ENCODE assay signal across 8 cellular contexts in the genomic region with DNA sequence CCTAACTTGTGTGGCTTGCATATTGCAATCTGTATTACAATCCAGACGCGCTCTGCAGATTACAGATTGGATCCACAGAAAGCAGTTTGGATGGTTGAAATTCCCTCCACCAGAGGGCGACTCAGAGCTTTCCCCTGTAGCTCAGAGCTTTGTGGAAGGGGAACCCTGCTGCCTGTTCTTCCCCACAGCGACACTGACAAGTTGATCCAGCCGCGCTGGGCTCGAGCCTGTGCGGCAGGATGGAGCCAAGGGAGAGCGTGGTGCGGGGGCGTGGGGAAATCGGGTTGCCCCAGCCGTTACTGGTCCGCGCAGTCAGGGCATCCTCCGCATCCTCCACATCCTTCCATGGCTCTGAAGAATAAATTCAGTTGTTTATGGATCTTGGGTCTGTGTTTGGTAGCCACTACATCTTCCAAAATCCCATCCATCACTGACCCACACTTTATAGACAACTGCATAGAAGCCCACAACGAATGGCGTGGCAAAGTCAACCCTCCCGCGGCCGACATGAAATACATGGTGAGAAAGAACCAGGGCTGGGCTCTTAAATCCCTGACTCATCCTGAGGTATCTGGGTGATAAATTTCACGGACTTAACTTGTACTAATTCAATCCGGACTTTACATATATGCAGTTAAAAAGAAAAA. TPM values are rescaled to one million over a fixed set of nuclear protein-coding genes. Genes with fewer than 3 reads are reported as not detected.
DNase-seq lines count a peak whose midpoint lies in the region; ATAC-seq and TF ChIP-seq lines count a peak whose summit lies in the region.

A gene with protein sequence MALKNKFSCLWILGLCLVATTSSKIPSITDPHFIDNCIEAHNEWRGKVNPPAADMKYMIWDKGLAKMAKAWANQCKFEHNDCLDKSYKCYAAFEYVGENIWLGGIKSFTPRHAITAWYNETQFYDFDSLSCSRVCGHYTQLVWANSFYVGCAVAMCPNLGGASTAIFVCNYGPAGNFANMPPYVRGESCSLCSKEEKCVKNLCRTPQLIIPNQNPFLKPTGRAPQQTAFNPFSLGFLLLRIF (plus strand): TSS at position 287 of the 647 bp plus-strand sequence. CDS start 59 bp downstream, at position 346.

- H4K20me1 ChIP-seq in PC-9 (ENCODE audit: insufficient read depth) (no peaks in the 10 kb centered on the region), neural cell (ENCODE audit: insufficient read depth) (no peaks in the 10 kb centered on the region)

- ATAC-seq in GM19397 (IDR thresholded peaks at IDR 0.05; ENCODE audit: unreplicated experiment) (peak; percentile 50), HG03558 (IDR thresholded peaks at IDR 0.05; ENCODE audit: extremely low read depth, unreplicated experiment) (peak; percentile 47)
- ATAC-seq in activated T-helper 17 cell treated with anti-CD3 and anti-CD28 coated beads, Interleukin-2, amount 50 U/mL, for 72 hours (replicated peaks) = peak; percentile 90

- no peaks in the 10 kb centered on the region for H3K9me3 Mint-ChIP-seq in Caco-2 (ENCODE audit: unreplicated experiment)
- H3K9me3 Mint-ChIP-seq in activated T-helper 17 cell treated with anti-CD3 and anti-CD28 coated beads, Interleukin-2, amount 50 U/mL, for 72 hours = no peaks in the 10 kb centered on the region
- no peaks in the 10 kb centered on the region for H3K9me3 Mint-ChIP-seq in stimulated activated naive CD8-positive, alpha-beta T cell treated with anti-CD3 and anti-CD28 coated beads, Interleukin-15, Interleukin-2, amounts not matched to agents 100 ng/mL and 50 ng/mL, for 24 hours

- TF ChIP-seq EP300 in neural cell (conservative IDR thresholded peaks at IDR 0.05; ENCODE audit: poor library complexity, severe bottlenecking) = no peak

- H3K4me3 ChIP-seq in Caco-2 (ENCODE audit: low read depth, low read length) (no peak within 1 kb of the TSS), PC-9 (peak within 1 kb of the TSS; percentile 16; the same call in 1 of the 2 replicates), neural cell (ENCODE audit: low read length) (no peak within 1 kb of the TSS)

- no peaks in the 10 kb centered on the region for H3K4me1 Mint-ChIP-seq in Caco-2 (ENCODE audit: low read depth, unreplicated experiment)
- peaks cover 18% of the 10 kb centered on the region for H3K4me1 Mint-ChIP-seq in activated T-helper 17 cell treated with anti-CD3 and anti-CD28 coated beads, Interleukin-2, amount 50 U/mL, for 72 hours
- H3K4me1 Mint-ChIP-seq in stimulated activated naive CD8-positive, alpha-beta T cell treated with anti-CD3 and anti-CD28 coated beads, Interleukin-15, Interleukin-2, amounts not matched to agents 100 ng/mL and 50 ng/mL, for 24 hours (ENCODE audit: low read depth) = peaks cover 27% of the 10 kb centered on the region

- CTCF ChIA-PET in Caco-2 (lab: Charles Lee) = interaction anchor here (0.6 to 1.0 kb wide), 2 partner anchors 56 to 154 kb away, joined by 3 to 4 read pairs; a partner anchor contains a TSS
- CTCF ChIA-PET in PC-9 (lab: Charles Lee) = no interaction called here

- BruUV-seq in Caco-2 (replicated peaks; lab: Mats Ljungman, UMichigan) = no TSS peak
- BruUV-seq in PC-9 (replicated peaks; lab: Mats Ljungman, UMichigan) = no TSS peak

- peak; percentile 70 to 74 for TF ChIP-seq CTCF in Caco-2 (IDR thresholded peaks at IDR 0.05; ENCODE audit: insufficient read depth in 1 of 2, low read depth in 1 of 2, low read length in 1 of 2, severe bottlenecking in 1 of 2, unreplicated experiment in 1 of 2)
- peak; percentile 77 for TF ChIP-seq CTCF in PC-9 (conservative IDR thresholded peaks at IDR 0.05)
- TF ChIP-seq CTCF in neural cell (IDR thresholded peaks at IDR 0.05; ENCODE audit: poor library complexity, severe bottlenecking) = peak; percentile 55

- H3K27ac ChIP-seq in PC-9 = no peak within 1 kb of the TSS
- no peak within 1 kb of the TSS for H3K27ac ChIP-seq in neural cell (ENCODE audit: low read length)

- no peaks in the 10 kb centered on the region for H3K79me2 ChIP-seq in PC-9 (ENCODE audit: low read depth)
- no peaks in the 10 kb centered on the region for H3K79me2 ChIP-seq in neural cell (replicated peaks; ENCODE audit: insufficient read depth, low read length)

- H3K36me3 ChIP-seq in Caco-2 (ENCODE audit: control insufficient read depth, insufficient read depth, low read length) = no peaks in the 10 kb centered on the region
- H3K36me3 ChIP-seq in PC-9 (ENCODE audit: low read depth) = no peaks in the 10 kb centered on the region
- no peaks in the 10 kb centered on the region for H3K36me3 ChIP-seq in neural cell (ENCODE audit: insufficient read depth, low read length)

- H3K36me3 Mint-ChIP-seq in Caco-2 (ENCODE audit: insufficient read depth, unreplicated experiment) = no peaks in the 10 kb centered on the region
- no peaks in the 10 kb centered on the region for H3K36me3 Mint-ChIP-seq in activated T-helper 17 cell treated with anti-CD3 and anti-CD28 coated beads, Interleukin-2, amount 50 U/mL, for 72 hours (ENCODE audit: low read depth)
- H3K36me3 Mint-ChIP-seq in stimulated activated naive CD8-positive, alpha-beta T cell treated with anti-CD3 and anti-CD28 coated beads, Interleukin-15, Interleukin-2, amounts not matched to agents 100 ng/mL and 50 ng/mL, for 24 hours (ENCODE audit: low read depth) = no peaks in the 10 kb centered on the region

- no peaks in the 10 kb centered on the region for H3K9me3 ChIP-seq in Caco-2
- peaks cover 5% of the 10 kb centered on the region; the same call in 1 of the 2 replicates for H3K9me3 ChIP-seq in PC-9 (ENCODE audit: insufficient read depth, low read depth)
- no peaks in the 10 kb centered on the region for H3K9me3 ChIP-seq in neural cell (ENCODE audit: low read length)

- H3K9ac ChIP-seq in neural cell (ENCODE audit: low read length) = no peak within 1 kb of the TSS

- H3K9me2 ChIP-seq in PC-9 (ENCODE audit: insufficient read depth) (no peaks in the 10 kb centered on the region), neural cell (ENCODE audit: insufficient read depth, low read length) (no peaks in the 10 kb centered on the region)

- H2AFZ ChIP-seq in PC-9 (peak within 1 kb of the TSS; percentile 25; the same call in 1 of the 2 replicates), neural cell (ENCODE audit: low read depth, low read length) (no peak within 1 kb of the TSS)

- intact Hi-C loops in Caco-2 (cut with micrococcal nuclease; ENCODE audit: unreplicated experiment) = loop anchor here (1.0 to 5.0 kb wide), 4 partner anchors 25 to 170 kb away; no protein-coding TSS in a partner anchor
- intact Hi-C loops in PC-9 (cut with micrococcal nuclease; ENCODE audit: unreplicated experiment) = loop anchor here (5.0 to 10.0 kb wide), 2 partner anchors 178 to 700 kb away; a partner anchor contains a TSS

- H3K27ac Mint-ChIP-seq in Caco-2 (ENCODE audit: unreplicated experiment) = no peak within 1 kb of the TSS
- H3K27ac Mint-ChIP-seq in activated T-helper 17 cell treated with anti-CD3 and anti-CD28 coated beads, Interleukin-2, amount 50 U/mL, for 72 hours = peak within 1 kb of the TSS; percentile 64
- H3K27ac Mint-ChIP-seq in stimulated activated naive CD8-positive, alpha-beta T cell treated with anti-CD3 and anti-CD28 coated beads, Interleukin-15, Interleukin-2, amounts not matched to agents 100 ng/mL and 50 ng/mL, for 24 hours = no peak within 1 kb of the TSS

- POLR2A ChIA-PET in Caco-2 (lab: Charles Lee) (no interaction called here), PC-9 (lab: Charles Lee; ENCODE audit: unreplicated experiment) (interaction anchor here (0.6 kb wide), 1 partner anchor 632 kb away, joined by 8 read pairs; no protein-coding TSS in a partner anchor)

- H3K4me2 ChIP-seq in PC-9 (peak within 1 kb of the TSS; percentile 46), neural cell (ENCODE audit: low read length) (no peak within 1 kb of the TSS)

- DNase-seq in Caco-2 (peak; percentile 81 to 82), PC-9 (peak; percentile 16 to 45), fibroblast of the conjunctiva (ENCODE audit: low read depth) (peak; percentile 83)

- peak within 1 kb of the TSS; percentile 52 for H3K4me3 Mint-ChIP-seq in Caco-2 (ENCODE audit: unreplicated experiment)
- peak within 1 kb of the TSS; percentile 86 for H3K4me3 Mint-ChIP-seq in activated T-helper 17 cell treated with anti-CD3 and anti-CD28 coated beads, Interleukin-2, amount 50 U/mL, for 72 hours
- peak within 1 kb of the TSS; percentile 79 for H3K4me3 Mint-ChIP-seq in stimulated activated naive CD8-positive, alpha-beta T cell treated with anti-CD3 and anti-CD28 coated beads, Interleukin-15, Interleukin-2, amounts not matched to agents 100 ng/mL and 50 ng/mL, for 24 hours

- TF ChIP-seq RAD21 in neural cell (conservative IDR thresholded peaks at IDR 0.05) = peak; percentile 30

- no peaks in the 10 kb centered on the region for H3K27me3 Mint-ChIP-seq in Caco-2 (ENCODE audit: insufficient read depth, unreplicated experiment)
- H3K27me3 Mint-ChIP-seq in activated T-helper 17 cell treated with anti-CD3 and anti-CD28 coated beads, Interleukin-2, amount 50 U/mL, for 72 hours = peaks cover 7% of the 10 kb centered on the region
- H3K27me3 Mint-ChIP-seq in stimulated activated naive CD8-positive, alpha-beta T cell treated with anti-CD3 and anti-CD28 coated beads, Interleukin-15, Interleukin-2, amounts not matched to agents 100 ng/mL and 50 ng/mL, for 24 hours = peaks cover 49% of the 10 kb centered on the region

- H3F3A ChIP-seq in PC-9 (ENCODE audit: insufficient read depth, low read depth) (no peaks in the 10 kb centered on the region), neural cell (ENCODE audit: insufficient read depth, low read length, poor library complexity, severe bottlenecking) (peaks cover 3% of the 10 kb centered on the region)

- H3K4me1 ChIP-seq in Caco-2 = no peaks in the 10 kb centered on the region
- peaks cover 3% of the 10 kb centered on the region; the same call in 1 of the 2 replicates for H3K4me1 ChIP-seq in PC-9 (replicated peaks; ENCODE audit: insufficient read depth)

- no peaks in the 10 kb centered on the region for H3K27me3 ChIP-seq in Caco-2 (replicated peaks; ENCODE audit: control insufficient read depth, insufficient read depth, low read length)
- H3K27me3 ChIP-seq in PC-9 (ENCODE audit: insufficient read depth, low read depth) = no peaks in the 10 kb centered on the region
- H3K27me3 ChIP-seq in neural cell (ENCODE audit: insufficient read depth, low read depth, low read length) = no peaks in the 10 kb centered on the region

TF ChIP-seq in neural cell, 6 proteins besides CTCF, POLR2A, EP300 and RAD21 (continues in another document):
- peak; percentile 52 for TF ChIP-seq SMC3 (conservative IDR thresholded peaks at IDR 0.05; ENCODE audit: poor library complexity)

RNA-seq across cellular contexts. Expression of the gene that starts here (rescaled TPM):
- total RNA-seq in Caco-2 (2022) (not detected in 2 replicates), PC-9 (2021) (not detected in 2 replicates)
- not detected for total RNA-seq in activated T-helper 17 cell treated with anti-CD3 and anti-CD28 coated beads, Interleukin-2, amount 50 U/mL, for 72 hours
- polyA plus RNA-seq in neural cell = not detected in 2 replicates
- not detected in 2 replicates for polyA minus RNA-seq in neural cell

Comparison
In these comparisons a context has a peak if more than half of its experiments do, and no peak if none do; other contexts are left out.
1. Peak in DNase-seq in Caco-2; RNA of the gene not detected or under 1 TPM.
2. Peak in DNase-seq, H3K4me3 ChIP-seq and H3K4me2 ChIP-seq in PC-9; RNA of the gene not detected or under 1 TPM.
3. Peak in ATAC-seq in activated T-helper 17 cell treated with anti-CD3 and anti-CD28 coated beads, Interleukin-2, amount 50 U/mL, for 72 hours; RNA of the gene not detected or under 1 TPM.
4. DNase-seq: peak in every context shown above with its lines; median percentile 83 in fibroblast of the conjunctiva; 82 in Caco-2; 30 in PC-9.